ENCODE assay signal across 1 cellular context in the genomic region with DNA sequence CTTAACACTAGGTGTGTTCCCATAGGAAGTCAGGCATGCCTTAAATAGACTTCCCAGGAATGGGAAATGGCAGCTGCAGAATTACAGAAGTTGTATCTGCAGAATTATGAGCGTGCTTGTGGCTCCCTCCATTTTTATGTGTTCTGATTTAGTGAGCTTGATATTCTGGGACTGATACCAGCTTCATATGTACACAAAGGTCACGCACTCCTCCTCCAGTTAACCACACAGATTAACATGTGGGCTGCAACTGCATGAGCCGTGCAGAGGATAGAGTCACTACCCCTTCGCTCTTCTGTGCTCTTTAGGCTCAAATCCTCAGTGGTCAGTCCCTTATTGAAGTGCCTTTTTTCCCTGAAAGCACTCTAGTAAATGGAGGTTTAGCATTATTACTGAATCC.
TF ChIP-seq lines count a peak whose summit lies in the region.

No MANE protein-coding gene starts in this region.

TF ChIP-seq in HepG2, 621 proteins besides CTCF, POLR2A, EP300 and RAD21 (continued from another document):
- TF ChIP-seq, protein P1, sequence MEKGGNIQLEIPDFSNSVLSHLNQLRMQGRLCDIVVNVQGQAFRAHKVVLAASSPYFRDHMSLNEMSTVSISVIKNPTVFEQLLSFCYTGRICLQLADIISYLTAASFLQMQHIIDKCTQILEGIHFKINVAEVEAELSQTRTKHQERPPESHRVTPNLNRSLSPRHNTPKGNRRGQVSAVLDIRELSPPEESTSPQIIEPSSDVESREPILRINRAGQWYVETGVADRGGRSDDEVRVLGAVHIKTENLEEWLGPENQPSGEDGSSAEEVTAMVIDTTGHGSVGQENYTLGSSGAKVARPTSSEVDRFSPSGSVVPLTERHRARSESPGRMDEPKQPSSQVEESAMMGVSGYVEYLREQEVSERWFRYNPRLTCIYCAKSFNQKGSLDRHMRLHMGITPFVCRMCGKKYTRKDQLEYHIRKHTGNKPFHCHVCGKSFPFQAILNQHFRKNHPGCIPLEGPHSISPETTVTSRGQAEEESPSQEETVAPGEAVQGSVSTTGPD (CRISPR knock-in tag; IDR thresholded peaks at IDR 0.05), result no peak
- no peak for TF ChIP-seq FOXO1 (CRISPR knock-in tag; IDR thresholded peaks at IDR 0.05)
- no peak for TF ChIP-seq SMYD3 (CRISPR knock-in tag; IDR thresholded peaks at IDR 0.05)
- no peak for TF ChIP-seq JUN (CRISPR knock-in tag; IDR thresholded peaks at IDR 0.05)
TF ChIP-seq in HepG2: peak in this region for 0.
